Comparison of ENCODE assay signal across 1 cellular context in genomic region chr11:35792148-35792845, GRCh38.
TF ChIP-seq lines count a peak whose summit lies in the region.

No MANE protein-coding gene starts in this region.

TF ChIP-seq in SK-N-SH, 30 proteins besides CTCF, POLR2A, EP300 and RAD21 (continued from another document):
- TF ChIP-seq PBX3 (IDR thresholded peaks at IDR 0.05) (0 out of 2 replicates have a peak, but pooled peaks have one; percentile 32), RFX5 (IDR thresholded peaks at IDR 0.05; ENCODE audit: low read length) (no peak), FOXM1 (IDR thresholded peaks at IDR 0.05; ENCODE audit: low read depth) (no peak), TAF1 (IDR thresholded peaks at IDR 0.05; ENCODE audit: borderline replicate concordance, low read depth, low read length) (no peak), ELF1 (IDR thresholded peaks at IDR 0.05) (no peak)
- TF ChIP-seq, protein P1, sequence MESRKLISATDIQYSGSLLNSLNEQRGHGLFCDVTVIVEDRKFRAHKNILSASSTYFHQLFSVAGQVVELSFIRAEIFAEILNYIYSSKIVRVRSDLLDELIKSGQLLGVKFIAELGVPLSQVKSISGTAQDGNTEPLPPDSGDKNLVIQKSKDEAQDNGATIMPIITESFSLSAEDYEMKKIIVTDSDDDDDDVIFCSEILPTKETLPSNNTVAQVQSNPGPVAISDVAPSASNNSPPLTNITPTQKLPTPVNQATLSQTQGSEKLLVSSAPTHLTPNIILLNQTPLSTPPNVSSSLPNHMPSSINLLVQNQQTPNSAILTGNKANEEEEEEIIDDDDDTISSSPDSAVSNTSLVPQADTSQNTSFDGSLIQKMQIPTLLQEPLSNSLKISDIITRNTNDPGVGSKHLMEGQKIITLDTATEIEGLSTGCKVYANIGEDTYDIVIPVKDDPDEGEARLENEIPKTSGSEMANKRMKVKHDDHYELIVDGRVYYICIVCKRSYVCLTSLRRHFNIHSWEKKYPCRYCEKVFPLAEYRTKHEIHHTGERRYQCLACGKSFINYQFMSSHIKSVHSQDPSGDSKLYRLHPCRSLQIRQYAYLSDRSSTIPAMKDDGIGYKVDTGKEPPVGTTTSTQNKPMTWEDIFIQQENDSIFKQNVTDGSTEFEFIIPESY (IDR thresholded peaks at IDR 0.05; ENCODE audit: borderline replicate concordance, low read depth) = no peak
- TF ChIP-seq, protein P2, sequence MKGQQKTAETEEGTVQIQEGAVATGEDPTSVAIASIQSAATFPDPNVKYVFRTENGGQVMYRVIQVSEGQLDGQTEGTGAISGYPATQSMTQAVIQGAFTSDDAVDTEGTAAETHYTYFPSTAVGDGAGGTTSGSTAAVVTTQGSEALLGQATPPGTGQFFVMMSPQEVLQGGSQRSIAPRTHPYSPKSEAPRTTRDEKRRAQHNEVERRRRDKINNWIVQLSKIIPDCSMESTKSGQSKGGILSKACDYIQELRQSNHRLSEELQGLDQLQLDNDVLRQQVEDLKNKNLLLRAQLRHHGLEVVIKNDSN (IDR thresholded peaks at IDR 0.05; ENCODE audit: borderline replicate concordance, low read depth) = no peak
